8 cellular contexts compared by ENCODE assay signal in the genomic region with DNA sequence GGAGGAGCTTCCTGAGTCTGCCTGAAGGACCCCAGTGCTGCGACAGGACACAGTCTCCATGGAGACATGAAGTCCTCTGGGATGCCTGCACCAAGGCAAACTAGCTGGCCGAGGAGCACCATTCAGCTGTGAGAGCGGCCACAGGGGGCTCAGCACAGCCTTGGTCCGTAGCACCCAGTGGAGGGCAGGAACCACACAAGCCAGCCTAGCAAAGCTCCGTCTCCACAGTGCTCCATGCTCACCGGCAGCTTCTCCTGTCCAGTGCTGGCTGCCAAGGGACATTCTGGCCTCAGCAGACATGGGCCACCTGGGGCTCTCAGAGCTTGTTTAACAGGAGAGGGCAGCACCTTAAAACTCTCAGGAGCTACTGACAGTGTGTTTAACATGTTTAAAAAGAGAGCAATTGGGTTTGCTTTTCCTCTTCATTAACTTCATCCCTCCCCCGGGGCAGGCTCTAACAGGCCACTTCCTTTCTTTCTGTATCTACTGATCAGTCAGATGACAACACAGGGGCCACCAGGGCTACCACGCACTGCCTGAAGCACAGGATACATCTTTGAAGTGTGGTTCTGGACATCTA. TPM values are rescaled to one million over a fixed set of nuclear protein-coding genes. Genes with fewer than 3 reads are reported as not detected.
A peak's percentile ranks its signal among the peaks of the same experiment; 100 is the strongest.
DNase-seq lines count a peak whose midpoint lies in the region; ATAC-seq, FAIRE-seq and TF ChIP-seq lines count a peak whose summit lies in the region.

No MANE protein-coding gene starts in this region.

- H3K4me3 Mint-ChIP-seq in activated CD8-positive, alpha-beta T cell treated with anti-CD3 and anti-CD28 coated beads, Interleukin-2, amount 10 ng/mL, durations not matched to agents 7 days and 5 days: peak overlapping the region; percentile 1
- peak overlapping the region in 3 of 10 donors; percentile 10 to 59 (median 24) for H3K4me3 Mint-ChIP-seq in naive thymus-derived CD4-positive, alpha-beta T cell

- POLR2A ChIA-PET in activated CD8-positive, alpha-beta T cell treated with anti-CD3 and anti-CD28 coated beads, Interleukin-2, amount 10 ng/mL, durations not matched to agents 7 days and 5 days (lab: Charles Lee): interaction anchor here (0.9 to 1.1 kb wide), 2 partner anchors 56 to 65 kb away, joined by 3 read pairs; no protein-coding TSS in a partner anchor
- POLR2A ChIA-PET in naive thymus-derived CD4-positive, alpha-beta T cell (lab: Charles Lee): no interaction called here

- H3K9me3 ChIP-seq in naive thymus-derived CD4-positive, alpha-beta T cell (ENCODE audit: control insufficient read depth in 2 of 3, low read length in 3 of 3): no peaks in the 10 kb centered on the region

- peak overlapping the region; percentile 52 for H3K27ac ChIP-seq in naive thymus-derived CD4-positive, alpha-beta T cell (ENCODE audit: low read depth, low read length)

- H3K27ac Mint-ChIP-seq in activated CD8-positive, alpha-beta T cell treated with anti-CD3 and anti-CD28 coated beads, Interleukin-2, amount 10 ng/mL, durations not matched to agents 7 days and 5 days: peak overlapping the region; percentile 89
- H3K27ac Mint-ChIP-seq in naive thymus-derived CD4-positive, alpha-beta T cell: peak overlapping the region; percentile 37 to 90 (median 83)

- intact Hi-C loops in naive thymus-derived CD4-positive, alpha-beta T cell (cut with micrococcal nuclease): loop anchor here (2.0 to 5.0 kb wide), 2 partner anchors 58 to 174 kb away; partner anchors contain the start of gene SECISBP2 (in 1 of the 2)

- FAIRE-seq in HTR-8/SVneo (lab: Jason Lieb, UNC): no peak

- H3K27me3 ChIP-seq in naive thymus-derived CD4-positive, alpha-beta T cell (ENCODE audit: control insufficient read depth in 2 of 2, insufficient read depth in 2 of 2, low read length in 2 of 2): no peaks in the 10 kb centered on the region

- CTCF ChIA-PET in activated CD8-positive, alpha-beta T cell treated with anti-CD3 and anti-CD28 coated beads, Interleukin-2, amount 10 ng/mL, durations not matched to agents 7 days and 5 days (lab: Charles Lee): interaction anchor here (1.5 to 1.8 kb wide), 2 partner anchors 16 to 174 kb away, joined by 4 to 8 read pairs; no protein-coding TSS in a partner anchor
- CTCF ChIA-PET in naive thymus-derived CD4-positive, alpha-beta T cell (lab: Charles Lee): interaction anchor here (0.5 to 0.7 kb wide), 2 partner anchors 173 to 183 kb away, joined by 3 to 4 read pairs; no protein-coding TSS in a partner anchor

- peaks cover 7 to 10% of the 10 kb centered on the region in 2 donors for H3K4me1 ChIP-seq in naive thymus-derived CD4-positive, alpha-beta T cell (ENCODE audit: control insufficient read depth in 2 of 2, insufficient read depth in 2 of 2, low read length in 2 of 2)

- no peak overlapping the region for H3K4me3 ChIP-seq in naive thymus-derived CD4-positive, alpha-beta T cell (ENCODE audit: low read length)

- peak; percentile 62 for DNase-seq in CMK (ENCODE audit: low read depth)
- peak; percentile 73 for DNase-seq in activated CD8-positive, alpha-beta T cell treated with anti-CD3 and anti-CD28 coated beads, Interleukin-2, amount 10 ng/mL, durations not matched to agents 7 days and 5 days
- DNase-seq in naive thymus-derived CD4-positive, alpha-beta T cell: no peak
- DNase-seq in stimulated activated CD4-positive, alpha-beta T cell treated with anti-CD3 and anti-CD28 coated beads, Interleukin-1b, Interleukin-23, amount 100 ng/mL, for 48 hours: no peak
- no peak for DNase-seq in HTR-8/SVneo (ENCODE audit: insufficient read length, low spot score)
- no peak for DNase-seq in NCI-H187 treated with DMSO at 0.1 percent for 48 hours (lab: John Stamatoyannopoulos, UW)

- H3K36me3 ChIP-seq in naive thymus-derived CD4-positive, alpha-beta T cell (ENCODE audit: control insufficient read depth in 2 of 3, insufficient read depth in 3 of 3, low read length in 3 of 3): peaks cover 9 to 45% (median 12%) of the 10 kb centered on the region in 3 experiments

- ATAC-seq in HG03457 (IDR thresholded peaks at IDR 0.05; ENCODE audit: unreplicated experiment): peak; percentile 62
- peak; percentile 44 for ATAC-seq in activated CD8-positive, alpha-beta T cell treated with anti-CD3 and anti-CD28 coated beads, Interleukin-2, amount 10 ng/mL, durations not matched to agents 7 days and 5 days
- ATAC-seq in naive thymus-derived CD4-positive, alpha-beta T cell: peak; percentile 42

- peaks cover 43% of the 10 kb centered on the region for H3K36me3 Mint-ChIP-seq in activated CD8-positive, alpha-beta T cell treated with anti-CD3 and anti-CD28 coated beads, Interleukin-2, amount 10 ng/mL, durations not matched to agents 7 days and 5 days (ENCODE audit: low read depth)
- peaks cover 8 to 32% (median 15%) of the 10 kb centered on the region in 5 donors for H3K36me3 Mint-ChIP-seq in naive thymus-derived CD4-positive, alpha-beta T cell

- peaks cover 75% of the 10 kb centered on the region for H3K4me1 Mint-ChIP-seq in activated CD8-positive, alpha-beta T cell treated with anti-CD3 and anti-CD28 coated beads, Interleukin-2, amount 10 ng/mL, durations not matched to agents 7 days and 5 days (ENCODE audit: low read depth)
- H3K4me1 Mint-ChIP-seq in naive thymus-derived CD4-positive, alpha-beta T cell: peaks cover 22 to 68% (median 38%) of the 10 kb centered on the region in 7 donors

- H3K9me3 Mint-ChIP-seq in activated CD8-positive, alpha-beta T cell treated with anti-CD3 and anti-CD28 coated beads, Interleukin-2, amount 10 ng/mL, durations not matched to agents 7 days and 5 days (ENCODE audit: insufficient read depth): no peaks in the 10 kb centered on the region
- H3K9me3 Mint-ChIP-seq in naive thymus-derived CD4-positive, alpha-beta T cell: peaks cover 0 to 10% (median 0%) of the 10 kb centered on the region in 11 donors

- no peaks in the 10 kb centered on the region for H3K27me3 Mint-ChIP-seq in activated CD8-positive, alpha-beta T cell treated with anti-CD3 and anti-CD28 coated beads, Interleukin-2, amount 10 ng/mL, durations not matched to agents 7 days and 5 days (ENCODE audit: low read depth)
- no peaks in the 10 kb centered on the region for H3K27me3 Mint-ChIP-seq in naive thymus-derived CD4-positive, alpha-beta T cell

- peak; percentile 39 for TF ChIP-seq POLR2A in GM19193 (IDR thresholded peaks at IDR 0.05; ENCODE audit: extremely low read depth, insufficient read depth, insufficient read length)

RNA-seq across cellular contexts. Expression of gene SECISBP2, which starts 57.0 kb away (rescaled TPM):
- total RNA-seq in activated CD8-positive, alpha-beta T cell treated with anti-CD3 and anti-CD28 coated beads, Interleukin-2, amount 10 ng/mL, durations not matched to agents 7 days and 5 days: 10 to 100 TPM; 35.8 to 37.5 TPM
- 100 to 1,000 TPM in 4 of 5 experiments, 10 to 100 TPM in 1; 55.0 to 130 (median 109) TPM for total RNA-seq in naive thymus-derived CD4-positive, alpha-beta T cell
- 10 to 100 TPM; 20.1 to 29.0 TPM for polyA plus RNA-seq in naive thymus-derived CD4-positive, alpha-beta T cell

Comparison
In these comparisons a context has a peak if more than half of its experiments do, and no peak if none do; other contexts are left out.
1. DNase-seq: peak in CMK (single experiment) and activated CD8-positive, alpha-beta T cell treated with anti-CD3 and anti-CD28 coated beads, Interleukin-2, amount 10 ng/mL, durations not matched to agents 7 days and 5 days (single experiment); none in naive thymus-derived CD4-positive, alpha-beta T cell (0 of 9), stimulated activated CD4-positive, alpha-beta T cell treated with anti-CD3 and anti-CD28 coated beads, Interleukin-1b, Interleukin-23, amount 100 ng/mL, for 48 hours (single experiment), HTR-8/SVneo (single experiment) and NCI-H187 treated with DMSO at 0.1 percent for 48 hours (single experiment).
2. Peak in every context shown above with its lines, with median percentiles within 50 percentile points of each other: ATAC-seq.